8 cellular contexts compared by ENCODE assay signal in the genomic region with DNA sequence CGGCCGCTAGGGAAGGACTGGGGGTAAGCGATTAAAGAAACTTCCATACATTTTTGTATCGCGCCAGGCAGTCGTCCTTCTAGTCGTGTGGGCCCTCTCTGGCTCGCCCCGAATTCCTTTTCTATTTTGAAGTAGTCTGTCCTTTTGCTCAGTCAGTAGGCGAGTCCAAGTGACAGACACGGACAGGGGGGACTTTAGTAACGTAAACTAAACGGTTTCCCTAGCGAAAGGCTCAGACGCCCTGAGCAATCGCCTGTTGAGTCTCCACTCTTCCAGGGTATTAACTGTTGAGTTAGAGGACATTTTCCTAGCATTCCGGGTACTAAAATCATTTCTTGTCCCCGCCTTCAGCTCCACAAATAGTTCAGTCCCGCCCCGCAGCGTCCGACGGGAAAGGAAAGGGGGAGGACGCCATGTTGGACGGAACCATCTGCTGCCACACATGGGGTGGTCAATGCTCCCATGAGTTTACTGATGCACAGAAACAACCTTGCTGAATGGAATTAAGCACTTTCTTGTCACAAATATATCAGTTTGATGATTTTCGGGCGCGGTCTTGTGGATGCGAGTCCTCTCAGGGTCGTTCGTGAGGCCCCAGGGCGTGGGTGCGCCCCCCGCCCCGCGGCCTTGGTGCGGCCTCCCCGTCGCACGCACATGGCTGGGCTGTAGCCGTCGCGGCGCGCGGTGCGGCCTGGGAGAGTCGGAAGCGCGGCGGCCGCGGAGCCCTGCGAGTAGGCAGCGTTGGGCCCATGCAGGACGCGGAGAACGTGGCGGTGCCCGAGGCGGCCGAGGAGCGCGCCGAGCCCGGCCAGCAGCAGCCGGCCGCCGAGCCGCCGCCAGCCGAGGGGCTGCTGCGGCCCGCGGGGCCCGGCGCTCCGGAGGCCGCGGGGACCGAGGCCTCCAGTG. TPM values are rescaled to one million over a fixed set of nuclear protein-coding genes. Genes with fewer than 3 reads are reported as not detected.
DNase-seq lines count a peak whose midpoint lies in the region; ATAC-seq and TF ChIP-seq lines count a peak whose summit lies in the region.

A gene (plus strand): TSS at position 655 of the 906 bp plus-strand sequence. CDS start 95 bp downstream, at position 750.

- ATAC-seq in HG02678 (IDR thresholded peaks at IDR 0.05; ENCODE audit: unreplicated experiment) = peak; percentile 82

- peaks cover 37% of the 10 kb centered on the region for H4K20me1 ChIP-seq in osteoblast (ENCODE audit: insufficient read depth, low read length)

- peaks cover 6% of the 10 kb centered on the region for H3K36me3 Mint-ChIP-seq in activated naive CD8-positive, alpha-beta T cell

- H3K4me1 Mint-ChIP-seq in activated naive CD8-positive, alpha-beta T cell (ENCODE audit: low read depth) = peaks cover 31% of the 10 kb centered on the region

- H3K27ac Mint-ChIP-seq in activated naive CD8-positive, alpha-beta T cell = peak within 1 kb of the TSS; percentile 99

- no peaks in the 10 kb centered on the region for H3K9me3 Mint-ChIP-seq in activated naive CD8-positive, alpha-beta T cell (ENCODE audit: low read depth)

- H3K36me3 ChIP-seq in osteoblast (ENCODE audit: insufficient read depth, low read length) (peaks cover 26% of the 10 kb centered on the region), testis (ENCODE audit: low read depth, missing control alignments) (no peaks in the 10 kb centered on the region)

- H3K4me1 ChIP-seq in osteoblast (ENCODE audit: insufficient read depth, low read length) = peaks cover 26% of the 10 kb centered on the region
- peaks cover 31% of the 10 kb centered on the region for H3K4me1 ChIP-seq in testis

- no peak for TF ChIP-seq POLR2A in testis (IDR thresholded peaks at IDR 0.05)

- DNase-seq in GM12864 (ENCODE audit: low read depth) (peak; percentile 85), NCI-H1105 treated with DMSO at 0.1 percent for 48 hours (lab: John Stamatoyannopoulos, UW) (peak; percentile 92), SKM-1 treated with dmso at 0.1 percent for 144 hours (lab: John Stamatoyannopoulos, UW; ENCODE audit: unreplicated experiment) (peak; percentile 84), head of caudate nucleus (peak; percentile 73 to 95 (median 87)), osteoblast (ENCODE audit: insufficient read length, low spot score, missing footprints) (peak; percentile 99), testis (peak; percentile 89)

- peak within 1 kb of the TSS; percentile 93 for H3K4me3 Mint-ChIP-seq in activated naive CD8-positive, alpha-beta T cell

- H3K9me3 ChIP-seq in osteoblast (ENCODE audit: low read depth, low read length) = no peaks in the 10 kb centered on the region
- H3K9me3 ChIP-seq in testis = no peaks in the 10 kb centered on the region

- H2AFZ ChIP-seq in osteoblast (ENCODE audit: low read length) = peak within 1 kb of the TSS; percentile 97

- no peak for TF ChIP-seq CTCF in GM12864 (IDR thresholded peaks at IDR 0.05; ENCODE audit: low read depth, low read length, missing control alignments)
- no peak for TF ChIP-seq CTCF in osteoblast (IDR thresholded peaks at IDR 0.05; ENCODE audit: extremely low read depth, low read depth, low read length)
- peak in 1 of 3 experiments; percentile 34 for TF ChIP-seq CTCF in testis (IDR thresholded peaks at IDR 0.05)

- H3K27me3 ChIP-seq in osteoblast (ENCODE audit: insufficient read depth, low read length) (no peaks in the 10 kb centered on the region), testis (no peaks in the 10 kb centered on the region)

- peak within 1 kb of the TSS; percentile 100 for H3K27ac ChIP-seq in osteoblast (ENCODE audit: low read depth, low read length)
- H3K27ac ChIP-seq in testis = peak within 1 kb of the TSS; percentile 99 to 100

- intact Hi-C loops in head of caudate nucleus (cut with DNase I) (loop anchor here (10.0 kb wide), 3 partner anchors 110 to 780 kb away; a partner anchor contains a TSS), testis (cut with DNase I; ENCODE audit: low total_unique reads) (no loop called here)

- peaks cover 66% of the 10 kb centered on the region for H3K79me2 ChIP-seq in osteoblast (ENCODE audit: insufficient read depth, low read length)

- peak within 1 kb of the TSS; percentile 99 for H3K4me2 ChIP-seq in osteoblast (ENCODE audit: insufficient read depth, low read length)

- WGBS in testis, 2 donors = 0% methylated on average over 25 to 62 of the region's 81 CpGs

- peak within 1 kb of the TSS; percentile 99 for H3K4me3 ChIP-seq in GM12864 (ENCODE audit: low read depth, low read length)
- peak within 1 kb of the TSS; percentile 96 for H3K4me3 ChIP-seq in osteoblast (ENCODE audit: insufficient read depth, low read length)
- peak within 1 kb of the TSS; percentile 98 to 99 for H3K4me3 ChIP-seq in testis

- no peaks in the 10 kb centered on the region for H3K27me3 Mint-ChIP-seq in activated naive CD8-positive, alpha-beta T cell

RNA-seq across cellular contexts. Expression of the gene that starts here (rescaled TPM):
- total RNA-seq in osteoblast = 151 and 176 TPM in 2 replicates
- total RNA-seq in testis = 100 to 1,000 TPM; 237 to 263 TPM
- 165 TPM for polyA plus RNA-seq in testis (ENCODE audit: insufficient read depth, low read depth, low replicate concordance)

Comparison
In these comparisons a context has a peak if more than half of its experiments do, and no peak if none do; other contexts are left out.
1. Peak in every context shown above with its lines: DNase-seq, ATAC-seq, H3K4me3 ChIP-seq and H3K27ac ChIP-seq.